ENCODE assay signal across 14 cellular contexts in genomic region chr21:28126521-28127317, GRCh38.
"Had no signal": no experiment of that assay in that cellular context is flagged by ENCODE, and none has a peak within 500 bp of the region (broad histone marks: within the 10 kb centered on the region; RNA-seq: fewer than 3 reads in every experiment).

No MANE protein-coding gene starts in this region.

- H3K27ac ChIP-seq: left lung, skin epidermis had no signal

- H3K4me3 ChIP-seq: breast epithelium, left lung, skin epidermis, transverse colon had no signal

- DNase-seq: activated CD4-positive, alpha-beta T cell treated with anti-CD3 and anti-CD28 coated beads, Interleukin-2, amount 50 U/mL, for 1 hour; activated CD4-positive, CD25-positive, alpha-beta regulatory T cell treated with anti-CD3 and anti-CD28 coated beads, Interleukin-2, amount 50 U/mL, for 72 hours; activated CD8-positive, alpha-beta memory T cell treated with anti-CD3 and anti-CD28 coated beads, Interleukin-2, amount 50 U/mL, for 4 hours; activated effector memory CD4-positive, alpha-beta T cell treated with anti-CD3 and anti-CD28 coated beads, Interleukin-2, amount 50 U/mL, for 16 hours; activated naive CD4-positive, alpha-beta T cell treated with anti-CD3 and anti-CD28 coated beads, Interleukin-2, amount 50 U/mL, for 16 hours; activated T-cell treated with anti-CD3 and anti-CD28 coated beads, Interleukin-2, amount 50 U/mL, for 48 hours; cerebellar nuclear complex; effector CD4-positive, alpha-beta T cell; foreskin melanocyte; left lung; stimulated activated CD4-positive, alpha-beta T cell treated with anti-CD3 and anti-CD28 coated beads, Interleukin-2, amount 100 ng/mL, for 48 hours; transverse colon had no signal

- ATAC-seq: left lung had no signal

- H3K4me1 ChIP-seq: breast epithelium, transverse colon had no signal

- H3K36me3 ChIP-seq: breast epithelium, left lung, transverse colon had no signal

- H3K9me3 ChIP-seq: transverse colon had no signal

- H3K27me3 ChIP-seq: breast epithelium, left lung, transverse colon had no signal
